ENCODE assay signal across 29 cellular contexts in the genomic region with DNA sequence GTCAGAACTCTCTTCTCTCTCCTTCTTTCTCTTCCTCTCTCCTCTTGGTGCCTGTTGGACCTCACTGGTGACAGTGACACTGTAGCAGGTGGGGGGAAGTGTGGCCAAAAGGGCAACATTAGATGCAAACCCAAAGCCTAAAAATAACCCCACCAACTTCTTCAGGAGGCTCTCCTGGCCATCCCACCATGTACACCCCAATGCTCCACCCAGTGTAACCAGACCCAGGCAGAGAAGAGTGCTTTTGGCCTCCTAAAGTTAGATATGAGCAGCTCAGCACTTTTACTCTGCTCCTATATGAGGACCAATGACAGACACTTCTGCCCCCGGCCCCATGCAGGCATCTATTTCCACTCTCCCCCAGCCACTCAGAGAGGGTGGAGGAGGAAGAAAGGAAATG. TPM values are rescaled to one million over a fixed set of nuclear protein-coding genes. Genes with fewer than 3 reads are reported as not detected.
"Had no signal": no experiment of that assay in that cellular context is flagged by ENCODE, and none has a peak within 500 bp of the region (broad histone marks: within the 10 kb centered on the region; RNA-seq: fewer than 3 reads in every experiment).

No MANE protein-coding gene starts in this region.

- H3K4me3 ChIP-seq: left lung, lung, neural progenitor cell, ovary, stomach, suprapubic skin, tibial nerve had no signal

- H3K36me3 Mint-ChIP-seq: activated naive CD4-positive, alpha-beta T cell treated with anti-CD3 and anti-CD28 coated beads, Interleukin-2, amount 10 ng/mL, durations not matched to agents 7 days and 5 days; immature natural killer cell; naive thymus-derived CD4-positive, alpha-beta T cell; neural progenitor cell; stimulated activated memory B cell treated with anti-CD40 and anti-IgM and Interleukin-4, amounts not matched to agents 10 μg/mL and 1 μg/mL and 100 μg/mL, for 72 hours; T-cell had no signal

- H3K27ac Mint-ChIP-seq: activated naive CD4-positive, alpha-beta T cell treated with anti-CD3 and anti-CD28 coated beads, Interleukin-2, amount 10 ng/mL, durations not matched to agents 7 days and 5 days; activated T-cell treated with anti-CD3 and anti-CD28 coated beads, Interleukin-2, amount 50 U/mL, for 72 hours; neural progenitor cell; stimulated activated memory B cell treated with anti-CD40 and anti-IgM and Interleukin-4, amounts not matched to agents 10 μg/mL and 1 μg/mL and 100 μg/mL, for 72 hours; T-cell; T-helper 2 cell treated with Interferon-gamma antibody and Interleukin-4, amounts not matched to agents 5 μg/mL and 100 μg/mL, for 36 hours had no signal

- ATAC-seq: activated T-cell treated with anti-CD3 and anti-CD28 coated beads, Interleukin-2, amount 50 U/mL, for 72 hours; left lung; naive thymus-derived CD4-positive, alpha-beta T cell; right cardiac atrium; stimulated activated memory B cell treated with anti-CD40 and anti-IgM and Interleukin-4, amounts not matched to agents 10 μg/mL and 1 μg/mL and 100 μg/mL, for 72 hours; T-cell had no signal

- H3K4me1 Mint-ChIP-seq: activated naive CD4-positive, alpha-beta T cell treated with anti-CD3 and anti-CD28 coated beads, Interleukin-2, amount 10 ng/mL, durations not matched to agents 7 days and 5 days; immature natural killer cell; neural progenitor cell; stimulated activated memory B cell treated with anti-CD40 and anti-IgM and Interleukin-4, amounts not matched to agents 10 μg/mL and 1 μg/mL and 100 μg/mL, for 72 hours; T-cell had no signal

- H3K4me3 Mint-ChIP-seq: activated naive CD4-positive, alpha-beta T cell treated with anti-CD3 and anti-CD28 coated beads, Interleukin-2, amount 10 ng/mL, durations not matched to agents 7 days and 5 days; activated T-cell treated with anti-CD3 and anti-CD28 coated beads, Interleukin-2, amount 50 U/mL, for 72 hours; immature natural killer cell; naive thymus-derived CD4-positive, alpha-beta T cell; neural progenitor cell; stimulated activated memory B cell treated with anti-CD40 and anti-IgM and Interleukin-4, amounts not matched to agents 10 μg/mL and 1 μg/mL and 100 μg/mL, for 72 hours; T-cell; T-helper 2 cell treated with Interferon-gamma antibody and Interleukin-4, amounts not matched to agents 5 μg/mL and 100 μg/mL, for 36 hours had no signal

- H2AFZ ChIP-seq: neural progenitor cell had no signal

- H3K4me2 ChIP-seq: neural progenitor cell had no signal

- H3K27ac ChIP-seq: left lung, neural progenitor cell, ovary, stomach, suprapubic skin, tibial nerve had no signal

- H3K4me1 ChIP-seq: left lung, neural progenitor cell, stomach, suprapubic skin, tibial nerve had no signal

- H3K9me3 Mint-ChIP-seq: activated naive CD4-positive, alpha-beta T cell treated with anti-CD3 and anti-CD28 coated beads, Interleukin-2, amount 10 ng/mL, durations not matched to agents 7 days and 5 days; activated T-cell treated with anti-CD3 and anti-CD28 coated beads, Interleukin-2, amount 50 U/mL, for 72 hours; immature natural killer cell; naive thymus-derived CD4-positive, alpha-beta T cell; neural progenitor cell; stimulated activated memory B cell treated with anti-CD40 and anti-IgM and Interleukin-4, amounts not matched to agents 10 μg/mL and 1 μg/mL and 100 μg/mL, for 72 hours; T-cell; T-helper 2 cell treated with Interferon-gamma antibody and Interleukin-4, amounts not matched to agents 5 μg/mL and 100 μg/mL, for 36 hours had no signal

- H3K27me3 Mint-ChIP-seq: stimulated activated memory B cell treated with anti-CD40 and anti-IgM and Interleukin-4, amounts not matched to agents 10 μg/mL and 1 μg/mL and 100 μg/mL, for 72 hours had no signal

- DNase-seq: activated CD4-positive, alpha-beta T cell treated with anti-CD3 and anti-CD28 coated beads for 1 hour; activated CD4-positive, alpha-beta T cell treated with anti-CD3 and anti-CD28 coated beads, Interleukin-2, amount 50 U/mL, for 4 hours; activated effector memory CD4-positive, alpha-beta T cell treated with anti-CD3 and anti-CD28 coated beads, Interleukin-2, amount 50 U/mL, for 16 hours; activated naive CD4-positive, alpha-beta T cell treated with anti-CD3 and anti-CD28 coated beads, Interleukin-2, amount 10 ng/mL, durations not matched to agents 7 days and 5 days; activated T-cell treated with anti-CD3 and anti-CD28 coated beads, Interleukin-2, amount 50 U/mL, for 72 hours; amygdala; effector CD4-positive, alpha-beta T cell; erythroblast; foreskin fibroblast; immature natural killer cell; kidney glomerular epithelial cell; left lung; naive thymus-derived CD4-positive, alpha-beta T cell; ovary; right cardiac atrium; small intestine; stimulated activated CD4-positive, alpha-beta T cell treated with anti-CD3 and anti-CD28 coated beads, Interleukin-15, amount 100 ng/mL, for 24 hours; stomach; T-cell had no signal

- H3K9me3 ChIP-seq: left lung, ovary, stomach, suprapubic skin, tibial nerve had no signal

- H3K36me3 ChIP-seq: left lung, neural progenitor cell, ovary, stomach, suprapubic skin, tibial nerve had no signal

RNA-seq across cellular contexts. Expression of gene MYOZ1, which starts 5.5 kb away (rescaled TPM):
- total RNA-seq: activated CD8-positive, alpha-beta memory T cell treated with anti-CD3 and anti-CD28 coated beads for 36 hours; activated T-cell treated with anti-CD3 and anti-CD28 coated beads, Interleukin-2, amount 50 U/mL, for 72 hours; glomerular endothelial cell; naive thymus-derived CD4-positive, alpha-beta T cell; pulmonary artery endothelial cell; T-cell had no signal

RNA-seq across cellular contexts. Expression of gene SYNPO2L, which starts 20.0 kb away (rescaled TPM):
- total RNA-seq: activated CD8-positive, alpha-beta memory T cell treated with anti-CD3 and anti-CD28 coated beads for 36 hours; activated T-cell treated with anti-CD3 and anti-CD28 coated beads, Interleukin-2, amount 50 U/mL, for 72 hours; cerebellum; glomerular endothelial cell; pulmonary artery endothelial cell; stomach; suprapubic skin; T-cell; tibial nerve had no signal
